ENCODE assay signal across 16 cellular contexts in genomic region chr5:100464418-100464817, GRCh38.
DNase-seq lines count a peak whose midpoint lies in the region; ATAC-seq and TF ChIP-seq lines count a peak whose summit lies in the region.
"Had no signal": no experiment of that assay in that cellular context is flagged by ENCODE, and none has a peak within 500 bp of the region (broad histone marks: within the 10 kb centered on the region; RNA-seq: fewer than 3 reads in every experiment).

No MANE protein-coding gene starts in this region.

- H2AK9ac ChIP-seq in IMR-90 (replicated peaks; ENCODE audit: low read depth, low read length, poor library complexity): no peak overlapping the region

- H2AK5ac ChIP-seq in IMR-90 (ENCODE audit: low read depth, low read length): no peak overlapping the region

- H4K8ac ChIP-seq in IMR-90 (ENCODE audit: low read depth in 2 of 2, low read length in 2 of 2): no peak overlapping the region

- no peak for TF ChIP-seq POLR2A in IMR-90 (IDR thresholded peaks at IDR 0.05; ENCODE audit: low read depth, low read length)

- no peak overlapping the region for H2BK20ac ChIP-seq in IMR-90 (ENCODE audit: low read depth, low read length)

- H3K18ac ChIP-seq in IMR-90 (ENCODE audit: low read depth, low read length): no peak overlapping the region

- H3K9me3 ChIP-seq in IMR-90 (ENCODE audit: control insufficient read depth, insufficient read depth, low read length): no peaks in the 10 kb centered on the region
- H3K9me3 ChIP-seq: thoracic aorta had no signal

- H3K4me3 ChIP-seq in IMR-90 (ENCODE audit: insufficient read depth, low read depth, low read length) (no peak overlapping the region), cardiac fibroblast (replicated peaks in 1 of 2; ENCODE audit: low read depth in 2 of 2, low read length in 2 of 2) (no peak overlapping the region)
- H3K4me3 ChIP-seq: thoracic aorta had no signal

- no peak overlapping the region for H3K14ac ChIP-seq in IMR-90 (replicated peaks; ENCODE audit: low read depth, low read length)

- H3K9me1 ChIP-seq in IMR-90 (ENCODE audit: insufficient read depth, low read length): no peaks in the 10 kb centered on the region

- no peak overlapping the region for H3K4me2 ChIP-seq in IMR-90 (ENCODE audit: low read depth, low read length)

- no peaks in the 10 kb centered on the region for H4K20me1 ChIP-seq in IMR-90 (ENCODE audit: insufficient read depth, low read length)

- DNase-seq in AG08396 (ENCODE audit: low spot score) (peak; percentile 4), IMR-90 (peak; percentile 71), cardiac fibroblast (ENCODE audit: low read depth in 2 of 2) (peak; percentile 7 to 62), kidney tubule cell (ENCODE audit: low spot score) (peak; percentile 74), cardiac septum (ENCODE audit: low spot score) (no peak), NCI-H748 treated with DMSO at 0.1 percent for 48 hours (lab: John Stamatoyannopoulos, UW) (no peak), NCI-H1417 (lab: John Stamatoyannopoulos, UW) (no peak)
- DNase-seq: activated CD4-positive, alpha-beta T cell treated with anti-CD3 and anti-CD28 coated beads, Interleukin-2, amount 10 ng/mL, durations not matched to agents 7 days and 5 days; activated T-cell treated with anti-CD3 and anti-CD28 coated beads, Interleukin-2, amount 50 U/mL, for 72 hours; DMS153; mesendoderm; NCI-H510A; RPMI8226; T-helper 17 cell had no signal

- POLR2A ChIA-PET in IMR-90 (lab: Charles Lee; ENCODE audit: unreplicated experiment): no interaction called here

- H2BK120ac ChIP-seq in IMR-90 (ENCODE audit: low read depth, low read length): no peak overlapping the region

- H3K9ac ChIP-seq in IMR-90 (ENCODE audit: low read depth, low read length): no peak overlapping the region

- TF ChIP-seq RAD21 in IMR-90 (IDR thresholded peaks at IDR 0.05; ENCODE audit: low read length): no peak

- dilution Hi-C loops in IMR-90 (cut with HindIII; ENCODE audit: low sequenced_read_pairs, unreplicated experiment): no loop called here

- H4K91ac ChIP-seq in IMR-90 (ENCODE audit: insufficient read depth, low read depth, low read length): no peak overlapping the region

- TF ChIP-seq CTCF in IMR-90 (conservative IDR thresholded peaks at IDR 0.05; ENCODE audit: low read depth, low read length): no peak
- no peak for TF ChIP-seq CTCF in cardiac fibroblast (IDR thresholded peaks at IDR 0.05; ENCODE audit: low read depth, low read length)

- H3K23ac ChIP-seq in IMR-90 (ENCODE audit: low read depth, low read length): no peak overlapping the region

- H3K36me3 ChIP-seq in IMR-90 (ENCODE audit: control insufficient read depth, insufficient read depth, low read length): no peaks in the 10 kb centered on the region
- H3K36me3 ChIP-seq: thoracic aorta had no signal

- in situ Hi-C loops in IMR-90 (cut with MboI; ENCODE audit: low sequenced_read_pairs): no loop called here

- no TSS peak for BruUV-seq in IMR-90 (replicated peaks; lab: Mats Ljungman, UMichigan)

- H3K4ac ChIP-seq in IMR-90 (ENCODE audit: low read depth, low read length): no peak overlapping the region

- no peak overlapping the region for H3K56ac ChIP-seq in IMR-90 (ENCODE audit: extremely low read depth, insufficient read depth, low read length)

- H3K79me1 ChIP-seq in IMR-90 (ENCODE audit: low read depth in 1 of 2, low read length in 2 of 2): no peaks in the 10 kb centered on the region

- H3K27me3 ChIP-seq in IMR-90 (ENCODE audit: control insufficient read depth, insufficient read depth, low read length): no peaks in the 10 kb centered on the region

- ATAC-seq in IMR-90 (ENCODE audit: low read depth) (peak; percentile 83), HG03457 (IDR thresholded peaks at IDR 0.05; ENCODE audit: unreplicated experiment) (no peak)
- ATAC-seq: activated T-cell treated with anti-CD3 and anti-CD28 coated beads, Interleukin-2, amount 50 U/mL, for 72 hours; T-helper 17 cell had no signal

- H2BK15ac ChIP-seq in IMR-90 (ENCODE audit: low read depth, low read length): no peak overlapping the region

- H2AFZ ChIP-seq in IMR-90 (replicated peaks; ENCODE audit: low read length, poor library complexity): no peak overlapping the region

- CTCF ChIA-PET in IMR-90 (lab: Yijun Ruan, JAX): no interaction called here

- intact Hi-C loops in IMR-90 (cut with micrococcal nuclease): no loop called here
- intact Hi-C loops in cardiac septum (cut with DNase I): no loop called here

- no peaks in the 10 kb centered on the region for H3K4me1 ChIP-seq in IMR-90 (ENCODE audit: control insufficient read depth, insufficient read depth, low read length)

- H2BK5ac ChIP-seq in IMR-90 (ENCODE audit: low read depth, low read length, poor library complexity, severe bottlenecking): no peak overlapping the region

- H4K5ac ChIP-seq in IMR-90 (ENCODE audit: low read depth, low read length): no peak overlapping the region

- no CpG with 5 or more reads among the region's 2 CpGs for WGBS in IMR-90 (ENCODE audit: extremely low coverage in 2 of 2, insufficient read length in 1 of 2), 2 experiments

- no peak overlapping the region for H3K27ac ChIP-seq in IMR-90 (ENCODE audit: insufficient read depth, low read length)
- H3K27ac ChIP-seq: thoracic aorta had no signal

TF ChIP-seq in IMR-90, 13 proteins besides CTCF, POLR2A, EP300 and RAD21:
- TF ChIP-seq MAFK (IDR thresholded peaks at IDR 0.05; ENCODE audit: low read depth, low read length) (peak; percentile 24; the same call in 1 of the 2 replicates), FOS (IDR thresholded peaks at IDR 0.05; ENCODE audit: low read depth, low read length) (no peak), CHD1 (IDR thresholded peaks at IDR 0.05; ENCODE audit: low read depth, low read length) (no peak)

Comparison
In these comparisons a context has a peak if more than half of its experiments do, and no peak if none do; other contexts are left out.
1. DNase-seq: peak in AG08396 (single experiment), IMR-90 (single experiment), cardiac fibroblast (2 of 2) and kidney tubule cell (single experiment); none in cardiac septum (single experiment), NCI-H748 treated with DMSO at 0.1 percent for 48 hours (single experiment) and NCI-H1417 (0 of 3).